Comparison of ENCODE assay signal across 18 cellular contexts in the genomic region with DNA sequence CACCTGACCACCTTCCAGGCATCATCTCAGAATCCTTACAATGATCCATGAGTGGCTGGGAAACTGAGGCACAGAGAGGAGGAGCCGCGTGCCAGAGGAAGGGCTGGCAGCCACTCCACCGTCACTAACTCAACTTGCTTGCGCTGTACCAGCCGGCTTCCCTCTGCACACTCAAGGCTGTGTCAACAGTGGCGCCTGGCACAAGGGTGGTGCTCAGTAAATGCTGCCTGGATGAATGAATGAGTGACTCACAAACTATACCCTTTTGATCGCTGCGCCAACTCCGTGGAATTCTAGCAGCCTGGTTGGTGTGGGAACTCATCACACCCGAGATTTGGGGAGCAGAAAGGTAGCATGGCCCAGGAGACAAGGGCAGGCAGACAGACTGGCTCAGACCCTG. TPM values are rescaled to one million over a fixed set of nuclear protein-coding genes. Genes with fewer than 3 reads are reported as not detected.
"Had no signal": no experiment of that assay in that cellular context is flagged by ENCODE, and none has a peak within 500 bp of the region (broad histone marks: within the 10 kb centered on the region; RNA-seq: fewer than 3 reads in every experiment).

No MANE protein-coding gene starts in this region.

- H3K4me1 Mint-ChIP-seq: activated B cell treated with CpG ODN at 0.5 μM for 24 hours; naive thymus-derived CD4-positive, alpha-beta T cell; stimulated activated memory B cell treated with anti-CD40 and anti-IgM and Interleukin-4, amounts not matched to agents 10 μg/mL and 1 μg/mL and 100 μg/mL, for 72 hours had no signal

- H3K4me3 Mint-ChIP-seq: activated B cell treated with CpG ODN at 0.5 μM for 24 hours; activated CD4-positive, alpha-beta memory T cell treated with anti-CD3 and anti-CD28 coated beads for 36 hours; activated naive CD8-positive, alpha-beta T cell; naive thymus-derived CD4-positive, alpha-beta T cell; stimulated activated memory B cell treated with anti-CD40 and anti-IgM and Interleukin-4, amounts not matched to agents 10 μg/mL and 1 μg/mL and 100 μg/mL, for 72 hours had no signal

- H3K36me3 ChIP-seq: left ventricle myocardium inferior, sigmoid colon, thyroid gland had no signal

- H3K4me3 ChIP-seq: body of pancreas, dorsolateral prefrontal cortex, left ventricle myocardium inferior, sigmoid colon, thyroid gland had no signal

- H3K4me1 ChIP-seq: body of pancreas, left ventricle myocardium inferior, sigmoid colon, thyroid gland had no signal

- H3K9me3 ChIP-seq: body of pancreas, left ventricle myocardium inferior, sigmoid colon, thyroid gland had no signal

- DNase-seq: activated B cell treated with CpG ODN at 0.5 μM for 24 hours; activated CD4-positive, alpha-beta memory T cell treated with anti-CD3 and anti-CD28 coated beads for 36 hours; activated CD4-positive, alpha-beta T cell treated with anti-CD3 and anti-CD28 coated beads for 4 hours; activated T-cell treated with anti-CD3 and anti-CD28 coated beads for 4 hours; amygdala; body of pancreas; caudate nucleus; dorsolateral prefrontal cortex; hypothalamus; kidney; left ventricle myocardium inferior; naive thymus-derived CD4-positive, alpha-beta T cell; sigmoid colon; stimulated activated CD4-positive, alpha-beta T cell treated with anti-CD3 and anti-CD28 coated beads, Interleukin-4, amount 100 ng/mL, for 24 hours; thyroid gland had no signal

- H3K27ac Mint-ChIP-seq: activated B cell treated with CpG ODN at 0.5 μM for 24 hours; activated CD4-positive, alpha-beta memory T cell treated with anti-CD3 and anti-CD28 coated beads for 36 hours; activated naive CD8-positive, alpha-beta T cell; naive thymus-derived CD4-positive, alpha-beta T cell; stimulated activated memory B cell treated with anti-CD40 and anti-IgM and Interleukin-4, amounts not matched to agents 10 μg/mL and 1 μg/mL and 100 μg/mL, for 72 hours had no signal

- H3K27ac ChIP-seq: body of pancreas, dorsolateral prefrontal cortex, left ventricle myocardium inferior, sigmoid colon, thyroid gland had no signal

- H3K9me3 Mint-ChIP-seq: activated CD4-positive, alpha-beta memory T cell treated with anti-CD3 and anti-CD28 coated beads for 36 hours had no signal

- H3K27me3 Mint-ChIP-seq: activated CD4-positive, alpha-beta memory T cell treated with anti-CD3 and anti-CD28 coated beads for 36 hours had no signal

- H3K27me3 ChIP-seq: body of pancreas, sigmoid colon, thyroid gland had no signal

- H3K36me3 Mint-ChIP-seq: activated CD4-positive, alpha-beta memory T cell treated with anti-CD3 and anti-CD28 coated beads for 36 hours; activated naive CD8-positive, alpha-beta T cell; naive thymus-derived CD4-positive, alpha-beta T cell; stimulated activated memory B cell treated with anti-CD40 and anti-IgM and Interleukin-4, amounts not matched to agents 10 μg/mL and 1 μg/mL and 100 μg/mL, for 72 hours had no signal

- ATAC-seq: body of pancreas; naive thymus-derived CD4-positive, alpha-beta T cell had no signal

RNA-seq across cellular contexts. Expression of a gene that starts 21.9 kb away (rescaled TPM):
- total RNA-seq: activated B cell treated with CpG ODN at 0.5 μM for 24 hours, frontal cortex had no signal
